ENCODE assay signal across 10 cellular contexts in genomic region chr17:19021622-19022083, GRCh38. TPM values are rescaled to one million over a fixed set of nuclear protein-coding genes. Genes with fewer than 3 reads are reported as not detected.
A peak's percentile ranks its signal among the peaks of the same experiment; 100 is the strongest.
DNase-seq lines count a peak whose midpoint lies in the region; ATAC-seq and TF ChIP-seq lines count a peak whose summit lies in the region.
"Had no signal": no experiment of that assay in that cellular context is flagged by ENCODE, and none has a peak within 500 bp of the region (broad histone marks: within the 10 kb centered on the region; RNA-seq: fewer than 3 reads in every experiment).

No MANE protein-coding gene starts in this region.

- DNase-seq in Daoy (ENCODE audit: low read depth) (peak; percentile 53), NAMALWA (ENCODE audit: low spot score) (peak; percentile 52), spleen (peak; percentile 76)
- DNase-seq in activated naive CD4-positive, alpha-beta T cell treated with anti-CD3 and anti-CD28 coated beads, Interleukin-2, amount 50 U/mL, for 16 hours = peak; percentile 59
- DNase-seq: uterus had no signal

- no peak for TF ChIP-seq POLR2A in spleen (IDR thresholded peaks at IDR 0.05)

- H3K4me1 ChIP-seq in spleen = peaks cover 0 to 13% (median 0%) of the 10 kb centered on the region in 6 donors
- H3K4me1 ChIP-seq: uterus had no signal

- no peak for TF ChIP-seq CTCF in spleen (IDR thresholded peaks at IDR 0.05 in 8 of 11, conservative IDR thresholded peaks at IDR 0.05 in 3 of 11)

- H3K27ac ChIP-seq in spleen = no peak overlapping the region
- H3K27ac ChIP-seq: epithelial cell of prostate, uterus had no signal

- peaks cover 0 to 11% (median 0%) of the 10 kb centered on the region in 7 donors for H3K27me3 ChIP-seq in spleen (replicated peaks in 1 of 7)
- H3K27me3 ChIP-seq: uterus had no signal

- no peaks in the 10 kb centered on the region for H3K9me3 ChIP-seq in spleen
- H3K9me3 ChIP-seq: uterus had no signal

- no peak overlapping the region for H3K4me3 ChIP-seq in spleen
- H3K4me3 ChIP-seq: uterus had no signal

- ATAC-seq in GM21576 (IDR thresholded peaks at IDR 0.05; ENCODE audit: unreplicated experiment) (no peak), HG03280 (IDR thresholded peaks at IDR 0.05; ENCODE audit: unreplicated experiment) (no peak), HG02763 (IDR thresholded peaks at IDR 0.05; ENCODE audit: unreplicated experiment) (no peak), HG03457 (IDR thresholded peaks at IDR 0.05; ENCODE audit: unreplicated experiment) (no peak)

- peaks cover 0 to 48% (median 26%) of the 10 kb centered on the region in 6 donors for H3K36me3 ChIP-seq in spleen
- H3K36me3 ChIP-seq: uterus had no signal

- 94 to 95% (median 94%) methylated on average over 10 to 24 of the region's 24 CpGs; no CpG with 5 or more reads in 1 of the 5 donors for WGBS in spleen, 5 donors

- intact Hi-C loops in spleen (cut with DNase I; ENCODE audit: low total_unique reads) = no loop called here

RNA-seq across cellular contexts. Expression of gene FAM83G, which starts 17.1 kb away (rescaled TPM):
- total RNA-seq in Daoy (2014; rRNA removed; shearing (Covaris generic)) = 15.1 and 20.2 TPM in 2 replicates
- 1 to 10 TPM; 2.6 to 5.4 (median 4.8) TPM for total RNA-seq in spleen
- polyA plus RNA-seq in spleen = 1 to 10 TPM; 1.3 to 3.9 (median 1.9) TPM

RNA-seq across cellular contexts. Expression of gene GRAP, which starts 25.1 kb away (rescaled TPM):
- total RNA-seq in Daoy (2014; rRNA removed; shearing (Covaris generic)) = not detected in 2 replicates
- 10 to 100 TPM; 36.2 to 67.2 (median 43.8) TPM for total RNA-seq in spleen
- polyA plus RNA-seq in spleen = 100 to 1,000 TPM in 2 of 3 donors, 10 to 100 TPM in 1; 77.0 to 114 (median 106) TPM

Comparison
In these comparisons a context has a peak if more than half of its experiments do, and no peak if none do; other contexts are left out.
1. RNA of gene GRAP, which starts 25.1 kb away (total RNA-seq): 36.2 to 67.2 TPM in spleen; not detected in Daoy; every median in the first group is over 10 times any median in the second.
2. Peak in every context shown above with its lines, with median percentiles within 50 percentile points of each other: DNase-seq.